In the genomic region with DNA sequence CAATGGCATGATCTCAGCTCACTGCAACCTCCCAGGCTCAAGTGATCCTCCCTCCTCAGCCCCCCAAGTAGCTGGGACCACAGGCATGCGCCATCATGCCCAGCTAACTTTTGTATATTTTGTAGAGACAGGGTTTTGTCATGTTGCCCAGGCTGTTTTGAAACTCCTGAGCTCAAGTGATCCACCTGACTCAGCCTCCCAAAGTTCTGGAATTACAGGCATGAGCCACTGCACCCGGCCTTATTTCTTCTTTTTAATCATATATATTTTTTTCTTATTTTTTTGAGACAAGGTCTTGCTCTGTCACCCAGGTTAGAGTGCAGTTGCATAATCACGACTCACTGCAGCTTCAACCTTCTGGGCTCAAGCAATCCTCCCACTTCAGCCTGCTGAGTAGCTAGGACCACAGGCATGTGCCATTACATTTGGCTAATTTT, we compare ENCODE assay signal across 14 cellular contexts.
DNase-seq lines count a peak whose midpoint lies in the region; FAIRE-seq and TF ChIP-seq lines count a peak whose summit lies in the region.
"Had no signal": no experiment of that assay in that cellular context is flagged by ENCODE, and none has a peak within 500 bp of the region (broad histone marks: within the 10 kb centered on the region; RNA-seq: fewer than 3 reads in every experiment).

No MANE protein-coding gene starts in this region.

- no peak overlapping the region for H3K4me2 ChIP-seq in astrocyte (ENCODE audit: low read length)

- no peak overlapping the region for H2AFZ ChIP-seq in astrocyte (ENCODE audit: low read depth, low read length)

- H3K4me1 Mint-ChIP-seq in HFFc6 (ENCODE audit: low read depth) (peaks cover 51% of the 10 kb centered on the region), astrocyte (ENCODE audit: low read depth, unreplicated experiment) (peaks cover 35% of the 10 kb centered on the region)
- H3K4me1 Mint-ChIP-seq: activated B cell treated with CpG ODN at 0.5 μM for 24 hours had no signal

- H4K20me1 ChIP-seq in astrocyte (ENCODE audit: insufficient read depth, low read length) = no peaks in the 10 kb centered on the region

- H3K9me3 Mint-ChIP-seq in HFFc6 = no peaks in the 10 kb centered on the region
- peaks cover 2% of the 10 kb centered on the region for H3K9me3 Mint-ChIP-seq in astrocyte (ENCODE audit: unreplicated experiment)
- H3K9me3 Mint-ChIP-seq: activated B cell treated with CpG ODN at 0.5 μM for 24 hours had no signal

- DNase-seq in BJ (ENCODE audit: low read depth) = peak; percentile 46
- peak; percentile 82 for DNase-seq in HFFc6
- peak; percentile 78 for DNase-seq in astrocyte (ENCODE audit: low read depth)
- peak; percentile 86 for DNase-seq in iris pigment epithelial cell (ENCODE audit: low read depth)
- no peak for DNase-seq in HuH-7.5 (ENCODE audit: low spot score)
- no peak for DNase-seq in NCI-H2081 (lab: John Stamatoyannopoulos, UW)
- DNase-seq in iPS-NIHi7 (ENCODE audit: extremely low spot score) = no peak
- DNase-seq: activated B cell treated with CpG ODN at 0.5 μM for 24 hours, activated gamma-delta T cell, NCI-H510A treated with DMSO at 0.1 percent for 48 hours, pancreas, SJCRH30 had no signal

- TF ChIP-seq CTCF in BJ (IDR thresholded peaks at IDR 0.05; ENCODE audit: insufficient read depth, low read depth, low read length) (no peak), HFFc6 (IDR thresholded peaks at IDR 0.05) (no peak), astrocyte (IDR thresholded peaks at IDR 0.05; ENCODE audit: insufficient read depth, low read depth, low read length) (no peak)

- no peak overlapping the region for H3K9ac ChIP-seq in astrocyte (ENCODE audit: low read length)

- H3K27me3 Mint-ChIP-seq in HFFc6 (ENCODE audit: insufficient read depth) (peaks cover 5% of the 10 kb centered on the region), astrocyte (ENCODE audit: low read depth, unreplicated experiment) (no peaks in the 10 kb centered on the region)
- H3K27me3 Mint-ChIP-seq: activated B cell treated with CpG ODN at 0.5 μM for 24 hours had no signal

- no peak for FAIRE-seq in astrocyte (lab: Jason Lieb, UNC)
- FAIRE-seq: GM12878, pancreas had no signal

- H3K9me3 ChIP-seq in astrocyte (ENCODE audit: insufficient read depth, low read depth, low read length) = no peaks in the 10 kb centered on the region
- H3K9me3 ChIP-seq: pancreas, SJCRH30 had no signal

- peaks cover 26% of the 10 kb centered on the region for H3K79me2 ChIP-seq in astrocyte (ENCODE audit: insufficient read depth, low read length)

- H3K4me3 Mint-ChIP-seq in HFFc6 (peak overlapping the region; percentile 58), astrocyte (ENCODE audit: unreplicated experiment) (peak overlapping the region; percentile 30)
- H3K4me3 Mint-ChIP-seq: activated B cell treated with CpG ODN at 0.5 μM for 24 hours had no signal

- POLR2A ChIA-PET in BJ (lab: Charles Lee) = interaction anchor here (0.7 kb wide), 1 partner anchor 611 kb away, joined by 3 read pairs; no protein-coding TSS in a partner anchor

- H3K27me3 ChIP-seq in BJ (ENCODE audit: control insufficient read depth, insufficient read depth, low read length) (no peaks in the 10 kb centered on the region), astrocyte (ENCODE audit: insufficient read depth, low read length) (no peaks in the 10 kb centered on the region)
- H3K27me3 ChIP-seq: pancreas, SJCRH30 had no signal

- H3K4me1 ChIP-seq in astrocyte (ENCODE audit: insufficient read depth, low read length) = peaks cover 19% of the 10 kb centered on the region
- H3K4me1 ChIP-seq: pancreas had no signal

- CTCF ChIA-PET in BJ (lab: Yijun Ruan, JAX) = interaction anchor here (1.1 kb wide), 1 partner anchor 42 kb away, joined by 5 read pairs; no protein-coding TSS in a partner anchor

- H3K36me3 ChIP-seq in BJ (ENCODE audit: control insufficient read depth, insufficient read depth, low read length) = peaks cover 12% of the 10 kb centered on the region
- peaks cover 42% of the 10 kb centered on the region for H3K36me3 ChIP-seq in astrocyte (ENCODE audit: insufficient read depth, low read length)
- H3K36me3 ChIP-seq: pancreas had no signal

- H3K27ac ChIP-seq in astrocyte (ENCODE audit: low read depth, low read length) = peak overlapping the region; percentile 36
- H3K27ac ChIP-seq: coronary artery, pancreas, SJCRH30 had no signal

- peaks cover 70% of the 10 kb centered on the region for H3K36me3 Mint-ChIP-seq in HFFc6 (ENCODE audit: low read depth)
- H3K36me3 Mint-ChIP-seq in astrocyte (ENCODE audit: low read depth, unreplicated experiment) = peaks cover 30% of the 10 kb centered on the region

- H3K27ac Mint-ChIP-seq in HFFc6 = peak overlapping the region; percentile 85
- peak overlapping the region; percentile 89 for H3K27ac Mint-ChIP-seq in astrocyte (ENCODE audit: unreplicated experiment)
- H3K27ac Mint-ChIP-seq: activated B cell treated with CpG ODN at 0.5 μM for 24 hours had no signal

- H3K4me3 ChIP-seq in BJ (ENCODE audit: low read depth, low read length) (no peak overlapping the region), astrocyte (ENCODE audit: insufficient read depth, low read depth, low read length) (no peak overlapping the region)
- H3K4me3 ChIP-seq: coronary artery, GM12878, pancreas, SJCRH30 had no signal

Comparison
In these comparisons a context has a peak if more than half of its experiments do, and no peak if none do; other contexts are left out.
1. DNase-seq: peak in BJ (single experiment), HFFc6 (single experiment), astrocyte (single experiment) and iris pigment epithelial cell (single experiment); none in HuH-7.5 (single experiment), NCI-H2081 (0 of 2) and iPS-NIHi7 (single experiment).